ENCODE assay signal across 14 cellular contexts in the genomic region with DNA sequence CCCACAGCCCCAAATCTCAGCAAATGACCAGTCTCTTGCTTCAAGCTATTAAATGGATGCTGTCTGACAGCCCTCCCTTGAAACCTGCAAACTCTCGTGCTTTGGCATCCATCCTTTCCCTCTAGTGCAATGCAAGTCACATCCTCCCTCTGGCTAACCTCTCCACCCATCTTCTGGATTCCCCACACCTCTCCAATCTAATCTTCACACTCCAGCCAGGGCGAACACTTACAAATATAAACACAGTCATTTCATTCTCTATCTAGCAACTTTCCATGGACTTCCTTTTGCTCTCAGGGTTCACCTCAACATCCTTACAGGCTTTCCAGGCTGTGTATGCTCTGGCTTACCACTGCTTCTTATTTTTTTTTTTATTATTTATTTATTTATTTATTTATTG. TPM values are rescaled to one million over a fixed set of nuclear protein-coding genes. Genes with fewer than 3 reads are reported as not detected.
DNase-seq lines count a peak whose midpoint lies in the region; ATAC-seq, FAIRE-seq and TF ChIP-seq lines count a peak whose summit lies in the region.
"Had no signal": no experiment of that assay in that cellular context is flagged by ENCODE, and none has a peak within 500 bp of the region (broad histone marks: within the 10 kb centered on the region; RNA-seq: fewer than 3 reads in every experiment).

No MANE protein-coding gene starts in this region.

- no peak overlapping the region; the same call in 1 of the 2 replicates for H2AFZ ChIP-seq in OCI-LY7 (ENCODE audit: low read length)

- H3K4me1 ChIP-seq in A549 (peaks cover 15% of the 10 kb centered on the region; the same call in 2 of the 3 replicates), OCI-LY7 (ENCODE audit: insufficient read depth, low read length, poor library complexity, severe bottlenecking) (peaks cover 11% of the 10 kb centered on the region)
- H3K4me1 ChIP-seq in CD4-positive, CD25-positive, alpha-beta regulatory T cell (ENCODE audit: control insufficient read depth, insufficient read depth, low read length, poor library complexity, severe bottlenecking), result peaks cover 20% of the 10 kb centered on the region

- POLR2A ChIA-PET in A549 (lab: Yijun Ruan, JAX), result no interaction called here
- POLR2A ChIA-PET in OCI-LY7 (lab: Charles Lee), result interaction anchor here (1.3 to 1.4 kb wide), 2 partner anchors 9 to 11 kb away, joined by 4 to 7 read pairs; a partner anchor contains a TSS

- peak overlapping the region; percentile 1 to 98 (median 84) for H3K4me3 Mint-ChIP-seq in CD4-positive, CD25-positive, alpha-beta regulatory T cell
- H3K4me3 Mint-ChIP-seq in immature natural killer cell, result peak overlapping the region; percentile 50 to 98 (median 97)

- H3K4me3 ChIP-seq in A549 (no peak overlapping the region), OCI-LY7 (ENCODE audit: low read depth, low read length, poor library complexity, severe bottlenecking) (peak overlapping the region; percentile 91), coronary artery (no peak overlapping the region)
- peak overlapping the region; percentile 88 for H3K4me3 ChIP-seq in CD4-positive, CD25-positive, alpha-beta regulatory T cell (ENCODE audit: low read depth, low read length)

- TF ChIP-seq CTCF in A549 (IDR thresholded peaks at IDR 0.05) (no peak), OCI-LY7 (conservative IDR thresholded peaks at IDR 0.05; ENCODE audit: low read length) (no peak), coronary artery (IDR thresholded peaks at IDR 0.05) (no peak)

- CTCF ChIA-PET in A549 (lab: Yijun Ruan, JAX), result interaction anchor here (1.7 kb wide), 1 partner anchor 327 kb away, joined by 4 read pairs; no protein-coding TSS in a partner anchor
- CTCF ChIA-PET in OCI-LY7 (lab: Charles Lee; ENCODE audit: unreplicated experiment), result interaction anchor here (0.7 kb wide), 1 partner anchor 36 kb away, joined by 3 read pairs; no protein-coding TSS in a partner anchor

- H3K36me3 Mint-ChIP-seq in CD4-positive, CD25-positive, alpha-beta regulatory T cell, result peaks cover 15% of the 10 kb centered on the region
- peaks cover 0 to 3% (median 0%) of the 10 kb centered on the region in 3 donors for H3K36me3 Mint-ChIP-seq in immature natural killer cell

- H3K27ac ChIP-seq in A549, result peak overlapping the region in 1 of 2 experiments; percentile 94; a peak in 1 of 6 replicates
- H3K27ac ChIP-seq in CD4-positive, CD25-positive, alpha-beta regulatory T cell (ENCODE audit: insufficient read depth, low read length, poor library complexity, severe bottlenecking), result no peak overlapping the region
- peak overlapping the region; percentile 94 for H3K27ac ChIP-seq in OCI-LY7 (ENCODE audit: low read depth, low read length, poor library complexity, severe bottlenecking)
- H3K27ac ChIP-seq in coronary artery, result no peak overlapping the region
- H3K27ac ChIP-seq: KMS-11 had no signal

- no peak for DNase-seq in A549 (ENCODE audit: low read depth in 1 of 2, low spot score in 1 of 2)
- no peak for DNase-seq in CD4-positive, CD25-positive, alpha-beta regulatory T cell
- DNase-seq in OCI-LY7 (ENCODE audit: low spot score), result peak; percentile 2
- DNase-seq in immature natural killer cell, result no peak
- no peak for DNase-seq in coronary artery (ENCODE audit: low spot score)
- no peak for DNase-seq in NCI-H1417 (lab: John Stamatoyannopoulos, UW)
- DNase-seq: cortex of kidney; foreskin fibroblast; NCI-H2029; occipital lobe; stimulated activated naive CD4-positive, alpha-beta T cell treated with Interleukin-2 at 50 U/mL for 16 hours had no signal

- TF ChIP-seq POLR2A in A549 (IDR thresholded peaks at IDR 0.05; ENCODE audit: low read length), result no peak

- H3K4me2 ChIP-seq in A549 (peak overlapping the region; percentile 97; the same call in 2 of the 3 replicates), OCI-LY7 (ENCODE audit: low read length) (peak overlapping the region; percentile 88)

- peaks cover 4% of the 10 kb centered on the region for H3K27me3 Mint-ChIP-seq in CD4-positive, CD25-positive, alpha-beta regulatory T cell
- peaks cover 5 to 10% (median 6%) of the 10 kb centered on the region in 3 donors for H3K27me3 Mint-ChIP-seq in immature natural killer cell (ENCODE audit: low read depth in 3 of 3)

- 0 out of 2 replicates have a peak, but pooled peaks cover 4% of the 10 kb centered on the region for H4K20me1 ChIP-seq in OCI-LY7 (ENCODE audit: insufficient read depth, low read length)

- ATAC-seq in A549 (no peak), GM18868 (IDR thresholded peaks at IDR 0.05; ENCODE audit: unreplicated experiment) (no peak), GM19397 (IDR thresholded peaks at IDR 0.05; ENCODE audit: unreplicated experiment) (no peak)
- no peak for ATAC-seq in CD4-positive, CD25-positive, alpha-beta regulatory T cell (ENCODE audit: low read depth in 2 of 2)

- H3K27ac Mint-ChIP-seq in CD4-positive, CD25-positive, alpha-beta regulatory T cell, result peak overlapping the region in 1 of 3 donors; percentile 60
- peak overlapping the region in 4 of 6 donors; percentile 2 to 90 (median 73) for H3K27ac Mint-ChIP-seq in immature natural killer cell

- H3K36me3 ChIP-seq in CD4-positive, CD25-positive, alpha-beta regulatory T cell (ENCODE audit: control insufficient read depth, insufficient read depth, low read length), result no peaks in the 10 kb centered on the region
- no peaks in the 10 kb centered on the region for H3K36me3 ChIP-seq in OCI-LY7 (ENCODE audit: insufficient read depth, low read length)

- H3K9me2 ChIP-seq in OCI-LY7 (ENCODE audit: insufficient read depth, low read length), result no peaks in the 10 kb centered on the region

- H3K79me2 ChIP-seq in OCI-LY7 (ENCODE audit: insufficient read depth, low read depth, low read length), result peaks cover 10% of the 10 kb centered on the region; the same call in 1 of the 2 replicates

- H3K4me1 Mint-ChIP-seq in CD4-positive, CD25-positive, alpha-beta regulatory T cell, result peaks cover 9 to 24% (median 18%) of the 10 kb centered on the region in 4 donors
- H3K4me1 Mint-ChIP-seq in immature natural killer cell, result peaks cover 16 to 22% of the 10 kb centered on the region in 2 donors

- WGBS in A549 (ENCODE audit: missing lambda C conversion rate), result 85% methylated on average over 2 of the region's 2 CpGs

- TF ChIP-seq EP300 in A549 (IDR thresholded peaks at IDR 0.05), result no peak

- BruUV-seq in OCI-LY7 (replicated peaks; lab: Mats Ljungman, UMichigan), result no TSS peak

- intact Hi-C loops in OCI-LY7 (cut with micrococcal nuclease; ENCODE audit: unreplicated experiment), result loop anchor here (10.0 kb wide), 1 partner anchor 223 kb away; no protein-coding TSS in a partner anchor

- FAIRE-seq in A549 (lab: Jason Lieb, UNC), result no peak

- TF ChIP-seq RAD21 in A549 (conservative IDR thresholded peaks at IDR 0.05 in 1 of 2, IDR thresholded peaks at IDR 0.05 in 1 of 2), result no peak

- H3K27me3 ChIP-seq in CD4-positive, CD25-positive, alpha-beta regulatory T cell (ENCODE audit: control insufficient read depth, insufficient read depth, low read length), result no peaks in the 10 kb centered on the region

- no peaks in the 10 kb centered on the region for H3K9me3 Mint-ChIP-seq in CD4-positive, CD25-positive, alpha-beta regulatory T cell
- H3K9me3 Mint-ChIP-seq in immature natural killer cell, result no peaks in the 10 kb centered on the region

- H3K9me3 ChIP-seq in A549 (no peaks in the 10 kb centered on the region), OCI-LY7 (ENCODE audit: low read length) (no peaks in the 10 kb centered on the region)
- no peaks in the 10 kb centered on the region for H3K9me3 ChIP-seq in CD4-positive, CD25-positive, alpha-beta regulatory T cell (ENCODE audit: control insufficient read depth in 2 of 2, low read length in 2 of 2)

TF ChIP-seq in A549, 52 proteins besides CTCF, POLR2A, EP300 and RAD21 (continues in another document):
- TF ChIP-seq ESRRA (IDR thresholded peaks at IDR 0.05; ENCODE audit: borderline replicate concordance, low read length) (no peak), ZSCAN20 (CRISPR knock-in tag; IDR thresholded peaks at IDR 0.05) (no peak), JUN (IDR thresholded peaks at IDR 0.05) (no peak)
- TF ChIP-seq, protein P1, sequence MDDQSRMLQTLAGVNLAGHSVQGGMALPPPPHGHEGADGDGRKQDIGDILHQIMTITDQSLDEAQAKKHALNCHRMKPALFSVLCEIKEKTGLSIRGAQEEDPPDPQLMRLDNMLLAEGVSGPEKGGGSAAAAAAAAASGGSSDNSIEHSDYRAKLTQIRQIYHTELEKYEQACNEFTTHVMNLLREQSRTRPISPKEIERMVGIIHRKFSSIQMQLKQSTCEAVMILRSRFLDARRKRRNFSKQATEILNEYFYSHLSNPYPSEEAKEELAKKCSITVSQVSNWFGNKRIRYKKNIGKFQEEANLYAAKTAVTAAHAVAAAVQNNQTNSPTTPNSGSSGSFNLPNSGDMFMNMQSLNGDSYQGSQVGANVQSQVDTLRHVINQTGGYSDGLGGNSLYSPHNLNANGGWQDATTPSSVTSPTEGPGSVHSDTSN (IDR thresholded peaks at IDR 0.05), result no peak

RNA-seq across cellular contexts. Expression of a gene that starts 10.1 kb away (rescaled TPM):
- polyA plus RNA-seq in A549 (2011; rRNA removed) (237 and 309 TPM in 2 replicates), A549 (2017; fragmentation: RNase III; extraction: RNeasy Plus Mini Kit Qiagen cat#74134 plus additional on column Dnase treatment) (310 to 351 TPM (median 313 TPM) in 3 replicates), immature natural killer cell (10 to 100 TPM; 31.1 to 63.7 (median 59.5) TPM)
- polyA plus RNA-seq in A549 (2012; cell fraction: cytosol; rRNA removed), result 63.3 and 69.9 TPM in 2 replicates
- 47.7 and 99.2 TPM in 2 replicates for polyA plus RNA-seq in A549 (2012; cell fraction: nucleus; rRNA removed)
- polyA minus RNA-seq in A549 (2011; rRNA and poly(A)+ RNA removed), result 172 and 182 TPM in 2 replicates
- 84.7 TPM for total RNA-seq in CD4-positive, CD25-positive, alpha-beta regulatory T cell
- 10 to 100 TPM; 37.7 to 59.9 (median 48.9) TPM for polyA plus RNA-seq in CD4-positive, CD25-positive, alpha-beta regulatory T cell
- total RNA-seq in OCI-LY7 (2014; rRNA removed; shearing (Covaris generic)), result 68.7 and 102 TPM in 2 replicates
- total RNA-seq in OCI-LY7 (2022), result 77.7 and 83.4 TPM in 2 replicates

RNA-seq across cellular contexts. Expression of a gene that starts 45.2 kb away (rescaled TPM):
- 71.2 and 75.6 TPM in 2 replicates for polyA plus RNA-seq in A549 (2011; rRNA removed)
- polyA plus RNA-seq in A549 (2012; cell fraction: cytosol; rRNA removed), result 50.4 and 63.1 TPM in 2 replicates
- 24.9 and 43.9 TPM in 2 replicates for polyA plus RNA-seq in A549 (2012; cell fraction: nucleus; rRNA removed)
- 40.6 to 45.1 TPM (median 41.3 TPM) in 3 replicates for polyA plus RNA-seq in A549 (2017; fragmentation: RNase III; extraction: RNeasy Plus Mini Kit Qiagen cat#74134 plus additional on column Dnase treatment)
- 46.2 and 47.9 TPM in 2 replicates for polyA minus RNA-seq in A549 (2011; rRNA and poly(A)+ RNA removed)
- total RNA-seq in CD4-positive, CD25-positive, alpha-beta regulatory T cell, result 11.2 TPM
- polyA plus RNA-seq in CD4-positive, CD25-positive, alpha-beta regulatory T cell, result 10 to 100 TPM; 13.1 to 20.2 (median 16.4) TPM
- 14.2 and 14.5 TPM in 2 replicates for total RNA-seq in OCI-LY7 (2014; rRNA removed; shearing (Covaris generic))
- 5.0 and 5.3 TPM in 2 replicates for total RNA-seq in OCI-LY7 (2022)
- polyA plus RNA-seq in immature natural killer cell, result 10 to 100 TPM; 37.1 to 59.9 (median 41.6) TPM

Comparison
In these comparisons a context has a peak if more than half of its experiments do, and no peak if none do; other contexts are left out.
1. H3K4me3 ChIP-seq: peak in CD4-positive, CD25-positive, alpha-beta regulatory T cell (single experiment) and OCI-LY7 (single experiment); none in A549 (single experiment) and coronary artery (single experiment).